ENCODE assay signal across 15 cellular contexts in the genomic region with DNA sequence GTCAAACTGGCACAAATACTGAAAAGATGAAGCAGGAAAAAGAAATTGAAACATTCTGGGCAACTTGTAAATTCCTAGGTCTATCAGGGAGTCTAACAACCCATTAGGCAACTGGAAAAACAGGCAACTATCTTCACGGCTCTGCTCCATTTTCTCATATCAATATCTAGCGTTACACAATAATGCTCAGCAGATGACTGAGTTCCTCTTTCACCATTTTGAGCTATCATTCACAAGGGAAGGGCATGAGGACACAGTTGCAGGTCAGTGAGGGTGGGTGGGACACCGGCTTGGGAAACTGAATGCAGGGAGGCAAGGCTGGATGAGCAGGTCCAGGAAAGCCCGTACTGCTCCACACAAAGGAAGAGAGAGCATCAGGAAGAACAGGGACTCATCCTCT.
DNase-seq lines count a peak whose midpoint lies in the region; ATAC-seq, FAIRE-seq and TF ChIP-seq lines count a peak whose summit lies in the region.
"Had no signal": no experiment of that assay in that cellular context is flagged by ENCODE, and none has a peak within 500 bp of the region (broad histone marks: within the 10 kb centered on the region; RNA-seq: fewer than 3 reads in every experiment).

No MANE protein-coding gene starts in this region.

- no peak overlapping the region for H4K91ac ChIP-seq in H9 (ENCODE audit: insufficient read length, low read depth, low read length)

- TF ChIP-seq CTCF in H9 (conservative IDR thresholded peaks at IDR 0.05) (no peak), gastrocnemius medialis (IDR thresholded peaks at IDR 0.05 in 4 of 5, conservative IDR thresholded peaks at IDR 0.05 in 1 of 5) (no peak)

- no CpG with 5 or more reads among the region's 4 CpGs for WGBS in H9 (ENCODE audit: extremely low coverage, insufficient read length, low lambda C conversion rate)

- no peak overlapping the region for H3K14ac ChIP-seq in H9 (ENCODE audit: insufficient read depth, low read length)

- no peak overlapping the region for H2BK15ac ChIP-seq in H9 (ENCODE audit: low read depth, low read length)

- no peak for FAIRE-seq in urothelium cell line (lab: Jason Lieb, UNC)
- FAIRE-seq: islet of Langerhans had no signal

- H3K18ac ChIP-seq in H9 (ENCODE audit: insufficient read length, low read depth, low read length) = no peak overlapping the region

- in situ Hi-C loops in gastrocnemius medialis (cut with MboI; ENCODE audit: low sequenced_read_pairs in 4 of 4) = no loop called here

- no peaks in the 10 kb centered on the region for H3K79me2 ChIP-seq in H9 (ENCODE audit: insufficient read depth, low read length)

- H3K4me1 ChIP-seq in H9 (ENCODE audit: insufficient read depth, low read length) = peaks cover 4% of the 10 kb centered on the region; the same call in 1 of the 2 replicates
- H3K4me1 ChIP-seq in gastrocnemius medialis = peaks cover 34 to 42% of the 10 kb centered on the region in 2 donors

- H3K23me2 ChIP-seq in H9 (ENCODE audit: insufficient read length, low read depth, low read length, poor library complexity, severe bottlenecking) = no peaks in the 10 kb centered on the region

- H2AK5ac ChIP-seq in H9 (ENCODE audit: insufficient read length, low read length) = no peak overlapping the region

- peak overlapping the region in 2 of 3 experiments; percentile 3 to 91; a peak in 2 of 7 replicates for H3K27ac Mint-ChIP-seq in H9
- H3K27ac Mint-ChIP-seq: activated CD4-positive, alpha-beta memory T cell treated with anti-CD3 and anti-CD28 coated beads for 36 hours; IgD-negative memory B cell; stimulated activated effector memory CD8-positive, alpha-beta T cell treated with anti-CD3 and anti-CD28 coated beads, Interleukin-12 subunit alpha, Interleukin-12 subunit beta, amount 100 ng/mL, for 72 hours had no signal

- ATAC-seq in Right ventricle myocardium superior (ENCODE audit: poor library complexity) (peak; percentile 11), gastrocnemius medialis (peak in 1 of 2 donors; percentile 18)
- ATAC-seq in activated T-cell treated with anti-CD3 and anti-CD28 coated beads, Interleukin-2, amount 50 U/mL, for 4 hours = no peak
- ATAC-seq: SK-N-SH treated with all-trans-retinoic acid at 6 μM for 48 hours; stimulated activated effector memory CD8-positive, alpha-beta T cell treated with anti-CD3 and anti-CD28 coated beads, Interleukin-12 subunit alpha, Interleukin-12 subunit beta, amount 100 ng/mL, for 72 hours had no signal

- no peak overlapping the region for H3K9ac ChIP-seq in H9 (ENCODE audit: extremely low read depth, insufficient read length, low read length)

- H3K27ac ChIP-seq in H9 (ENCODE audit: insufficient read length, low read depth, low read length) = no peak overlapping the region
- H3K27ac ChIP-seq in gastrocnemius medialis = peak overlapping the region; percentile 47 to 73 (median 66)

- no peak overlapping the region for H2BK12ac ChIP-seq in H9 (ENCODE audit: insufficient read length, low read depth, low read length)

- H2BK120ac ChIP-seq in H9 (ENCODE audit: low read depth, low read length, poor library complexity, severe bottlenecking) = no peak overlapping the region

- H3K4ac ChIP-seq in H9 (ENCODE audit: low read depth, low read length) = no peak overlapping the region

- no peak overlapping the region for H4K8ac ChIP-seq in H9 (replicated peaks; ENCODE audit: insufficient read length, low read depth, low read length)

- TF ChIP-seq POLR2A in gastrocnemius medialis (IDR thresholded peaks at IDR 0.05) = no peak

- intact Hi-C loops in Right ventricle myocardium superior (cut with DNase I) = no loop called here
- intact Hi-C loops in gastrocnemius medialis (cut with DNase I; ENCODE audit: low total_unique reads) = no loop called here

- peaks cover 33 to 34% of the 10 kb centered on the region in 2 experiments for H3K4me1 Mint-ChIP-seq in H9
- H3K4me1 Mint-ChIP-seq in activated T-cell treated with anti-CD3 and anti-CD28 coated beads, Interleukin-2, amount 50 U/mL, for 4 hours (ENCODE audit: low read depth) = peaks cover 22% of the 10 kb centered on the region

- no peak overlapping the region for H4K5ac ChIP-seq in H9 (ENCODE audit: insufficient read length, low read depth, low read length)

- H3K4me3 Mint-ChIP-seq in H9 = no peak overlapping the region
- H3K4me3 Mint-ChIP-seq in activated T-cell treated with anti-CD3 and anti-CD28 coated beads, Interleukin-2, amount 50 U/mL, for 4 hours = no peak overlapping the region
- H3K4me3 Mint-ChIP-seq: activated CD4-positive, alpha-beta memory T cell treated with anti-CD3 and anti-CD28 coated beads for 36 hours; stimulated activated effector memory CD8-positive, alpha-beta T cell treated with anti-CD3 and anti-CD28 coated beads, Interleukin-12 subunit alpha, Interleukin-12 subunit beta, amount 100 ng/mL, for 72 hours had no signal

- H3T11ph ChIP-seq in H9 (ENCODE audit: low read length) = no peak overlapping the region

- H3K27me3 ChIP-seq in H9 (ENCODE audit: insufficient read depth, low read length) = no peaks in the 10 kb centered on the region
- no peaks in the 10 kb centered on the region for H3K27me3 ChIP-seq in gastrocnemius medialis

- peaks cover 0 to 4% (median 0%) of the 10 kb centered on the region in 3 experiments; a peak in 3 of 7 replicates for H3K36me3 Mint-ChIP-seq in H9 (ENCODE audit: insufficient read depth in 1 of 3, low read depth in 3 of 3)
- no peaks in the 10 kb centered on the region for H3K36me3 Mint-ChIP-seq in activated T-cell treated with anti-CD3 and anti-CD28 coated beads, Interleukin-2, amount 50 U/mL, for 4 hours (ENCODE audit: insufficient read depth)
- H3K36me3 Mint-ChIP-seq: stimulated activated effector memory CD8-positive, alpha-beta T cell treated with anti-CD3 and anti-CD28 coated beads, Interleukin-12 subunit alpha, Interleukin-12 subunit beta, amount 100 ng/mL, for 72 hours had no signal

- H3K4me2 ChIP-seq in H9 (ENCODE audit: insufficient read depth, insufficient read length, low read length) = no peak overlapping the region

- no peak overlapping the region for H2BK5ac ChIP-seq in H9 (ENCODE audit: insufficient read length, low read length)

- no peak overlapping the region for H3K4me3 ChIP-seq in gastrocnemius medialis

- DNase-seq in H9 (no peak), SIG-M5 (lab: John Stamatoyannopoulos, UW) (peak; percentile 13), Right ventricle myocardium superior (no peak), gastrocnemius medialis (no peak), hippocampal formation (lab: John Stamatoyannopoulos, UW) (no peak), urothelium cell line (ENCODE audit: low spot score) (no peak), GM19238 (ENCODE audit: insufficient read length, low spot score) (no peak)
- no peak for DNase-seq in activated T-cell treated with anti-CD3 and anti-CD28 coated beads, Interleukin-2, amount 50 U/mL, for 4 hours
- DNase-seq: activated CD4-positive, alpha-beta memory T cell treated with anti-CD3 and anti-CD28 coated beads for 36 hours; NCI-H1105; NCI-H2171 treated with DMSO at 0.1 percent for 48 hours had no signal

- no peak overlapping the region for H3K23ac ChIP-seq in H9 (ENCODE audit: insufficient read length, low read depth, low read length)

- H2AFZ ChIP-seq in H9 (ENCODE audit: low read length) = no peak overlapping the region

- H3K9me3 Mint-ChIP-seq in H9 = peaks cover 4 to 5% of the 10 kb centered on the region in 2 experiments; a peak in 4 of 5 replicates
- H3K9me3 Mint-ChIP-seq in activated T-cell treated with anti-CD3 and anti-CD28 coated beads, Interleukin-2, amount 50 U/mL, for 4 hours = no peaks in the 10 kb centered on the region
- H3K9me3 Mint-ChIP-seq: activated CD4-positive, alpha-beta memory T cell treated with anti-CD3 and anti-CD28 coated beads for 36 hours; stimulated activated effector memory CD8-positive, alpha-beta T cell treated with anti-CD3 and anti-CD28 coated beads, Interleukin-12 subunit alpha, Interleukin-12 subunit beta, amount 100 ng/mL, for 72 hours had no signal

- no peaks in the 10 kb centered on the region for H4K20me1 ChIP-seq in H9 (ENCODE audit: control insufficient read depth, insufficient read depth, insufficient read length)

- H3K27me3 Mint-ChIP-seq in H9 (ENCODE audit: low read depth) = no peaks in the 10 kb centered on the region; the same call in 1 of the 2 replicates
- H3K27me3 Mint-ChIP-seq in activated T-cell treated with anti-CD3 and anti-CD28 coated beads, Interleukin-2, amount 50 U/mL, for 4 hours (ENCODE audit: low read depth) = peaks cover 2% of the 10 kb centered on the region
- H3K27me3 Mint-ChIP-seq: IgD-negative memory B cell had no signal

- no peaks in the 10 kb centered on the region for H3K36me3 ChIP-seq in gastrocnemius medialis

- no peak overlapping the region for H3K56ac ChIP-seq in H9 (ENCODE audit: insufficient read length, low read depth, low read length)

- H3K9me3 ChIP-seq in H9 (ENCODE audit: control insufficient read depth, low read depth, low read length) (no peaks in the 10 kb centered on the region), gastrocnemius medialis (no peaks in the 10 kb centered on the region)

- no peaks in the 10 kb centered on the region for H3K79me1 ChIP-seq in H9 (ENCODE audit: insufficient read depth, low read depth, low read length, poor library complexity, severe bottlenecking)

- H2BK20ac ChIP-seq in H9 (ENCODE audit: low read depth, low read length, poor library complexity, severe bottlenecking) = no peak overlapping the region
